ENCODE assay signal across 8 cellular contexts in the genomic region with DNA sequence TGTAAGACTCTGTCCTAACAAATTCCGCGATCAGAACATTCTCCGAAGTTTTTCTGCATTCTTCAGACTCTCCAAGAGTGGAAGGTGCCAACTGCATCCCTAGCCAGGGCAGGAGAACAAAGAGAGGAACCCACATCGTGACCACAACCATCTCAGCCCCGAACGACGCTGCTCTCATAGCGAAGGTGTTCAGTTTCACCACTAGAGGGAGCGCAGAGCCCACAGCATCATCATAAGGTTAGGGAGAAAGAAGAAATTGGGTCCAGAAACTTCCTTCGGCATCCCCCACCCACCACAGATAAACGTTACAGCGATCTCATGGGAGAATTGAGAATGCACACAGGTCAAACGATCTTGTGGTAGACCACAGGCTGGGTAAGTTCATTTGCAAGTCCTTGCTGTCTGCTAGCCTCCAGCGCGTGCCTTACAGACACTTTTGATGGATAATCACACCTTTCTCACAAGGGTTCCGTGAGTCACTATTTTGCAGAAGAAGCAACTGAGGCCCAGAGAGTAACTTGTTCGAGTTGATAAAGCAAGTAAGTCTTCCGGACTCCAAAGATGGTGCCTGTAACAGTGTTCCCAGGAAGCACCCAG. TPM values are rescaled to one million over a fixed set of nuclear protein-coding genes. Genes with fewer than 3 reads are reported as not detected.
DNase-seq lines count a peak whose midpoint lies in the region; ATAC-seq and TF ChIP-seq lines count a peak whose summit lies in the region.

No MANE protein-coding gene starts in this region.

- no peak overlapping the region for H3K27ac ChIP-seq in effector memory CD4-positive, alpha-beta T cell (ENCODE audit: insufficient read depth, low read length, poor library complexity, severe bottlenecking)

- intact Hi-C loops in activated CD8-positive, alpha-beta T cell treated with anti-CD3 and anti-CD28 coated beads for 36 hours (cut with micrococcal nuclease) = loop anchor here (5.0 kb wide), 1 partner anchor 562 kb away; no protein-coding TSS in a partner anchor

- DNase-seq in ELF-1 (ENCODE audit: low read depth, low spot score) (peak; percentile 88), NCI-H748 treated with DMSO at 0.1 percent for 48 hours (lab: John Stamatoyannopoulos, UW) (peak; percentile 91), memory B cell (ENCODE audit: low spot score in 2 of 2) (peak; percentile 52 to 62)
- peak; percentile 66 for DNase-seq in activated CD8-positive, alpha-beta T cell treated with anti-CD3 and anti-CD28 coated beads for 36 hours
- DNase-seq in effector memory CD4-positive, alpha-beta T cell = peak; percentile 15 to 32 (median 15)
- peak; percentile 13 for DNase-seq in stimulated activated CD8-positive, alpha-beta memory T cell treated with anti-CD3 and anti-CD28 coated beads, Interleukin-7, amount 100 ng/mL, for 24 hours (ENCODE audit: low read depth)

- H3K27ac Mint-ChIP-seq in activated CD8-positive, alpha-beta T cell treated with anti-CD3 and anti-CD28 coated beads for 36 hours = no peak overlapping the region
- H3K27ac Mint-ChIP-seq in memory B cell = no peak overlapping the region

- no peaks in the 10 kb centered on the region for H3K9me3 Mint-ChIP-seq in activated CD8-positive, alpha-beta T cell treated with anti-CD3 and anti-CD28 coated beads for 36 hours
- H3K9me3 Mint-ChIP-seq in memory B cell = peaks cover 3% of the 10 kb centered on the region

- no peaks in the 10 kb centered on the region for H3K9me3 ChIP-seq in effector memory CD4-positive, alpha-beta T cell (ENCODE audit: control insufficient read depth, low read length)

- H3K36me3 Mint-ChIP-seq in activated CD8-positive, alpha-beta T cell treated with anti-CD3 and anti-CD28 coated beads for 36 hours (ENCODE audit: low read depth) = no peaks in the 10 kb centered on the region
- H3K36me3 Mint-ChIP-seq in memory B cell = peaks cover 3% of the 10 kb centered on the region

- no peak overlapping the region for H3K4me3 Mint-ChIP-seq in activated CD8-positive, alpha-beta T cell treated with anti-CD3 and anti-CD28 coated beads for 36 hours
- no peak overlapping the region for H3K4me3 Mint-ChIP-seq in memory B cell

- POLR2A ChIA-PET in activated CD8-positive, alpha-beta T cell treated with anti-CD3 and anti-CD28 coated beads for 36 hours (lab: Charles Lee) = no interaction called here

- peaks cover 4% of the 10 kb centered on the region for H3K4me1 Mint-ChIP-seq in activated CD8-positive, alpha-beta T cell treated with anti-CD3 and anti-CD28 coated beads for 36 hours (ENCODE audit: low read depth)
- peaks cover 10% of the 10 kb centered on the region for H3K4me1 Mint-ChIP-seq in memory B cell

- TF ChIP-seq CTCF in activated CD8-positive, alpha-beta T cell treated with anti-CD3 and anti-CD28 coated beads for 36 hours (IDR thresholded peaks at IDR 0.05) = peak; percentile 95

- no peaks in the 10 kb centered on the region for H3K27me3 ChIP-seq in effector memory CD4-positive, alpha-beta T cell (replicated peaks; ENCODE audit: control insufficient read depth, insufficient read depth, low read length, poor library complexity, severe bottlenecking)

- CTCF ChIA-PET in activated CD8-positive, alpha-beta T cell treated with anti-CD3 and anti-CD28 coated beads for 36 hours (lab: Charles Lee) = interaction anchor here (0.6 to 1.1 kb wide), 6 partner anchors 13 to 1044 kb away, joined by 3 to 4 read pairs (median 3); no protein-coding TSS in a partner anchor

- H3K4me1 ChIP-seq in effector memory CD4-positive, alpha-beta T cell (ENCODE audit: control insufficient read depth, insufficient read depth, low read length, poor library complexity, severe bottlenecking) = no peaks in the 10 kb centered on the region

- ATAC-seq in HG03571 (IDR thresholded peaks at IDR 0.05; ENCODE audit: unreplicated experiment) = peak; percentile 53
- ATAC-seq in activated CD8-positive, alpha-beta T cell treated with anti-CD3 and anti-CD28 coated beads for 36 hours = peak; percentile 73
- ATAC-seq in memory B cell (ENCODE audit: low read depth) = peak; percentile 90
- ATAC-seq in HG03565 (IDR thresholded peaks at IDR 0.05; ENCODE audit: unreplicated experiment) = no peak

- H3K36me3 ChIP-seq in effector memory CD4-positive, alpha-beta T cell (ENCODE audit: control insufficient read depth, insufficient read depth, low read length) = no peaks in the 10 kb centered on the region

- H3K27me3 Mint-ChIP-seq in activated CD8-positive, alpha-beta T cell treated with anti-CD3 and anti-CD28 coated beads for 36 hours = peaks cover 14% of the 10 kb centered on the region
- H3K27me3 Mint-ChIP-seq in memory B cell = peaks cover 26% of the 10 kb centered on the region

- H3K4me3 ChIP-seq in effector memory CD4-positive, alpha-beta T cell (ENCODE audit: insufficient read depth, low read depth, low read length, poor library complexity, severe bottlenecking) = no peak overlapping the region

RNA-seq across cellular contexts. Expression of a gene that starts 53.7 kb away (rescaled TPM):
- 10 to 100 TPM; 44.8 to 45.1 TPM for total RNA-seq in activated CD8-positive, alpha-beta T cell treated with anti-CD3 and anti-CD28 coated beads for 36 hours

Comparison
In these comparisons a context has a peak if more than half of its experiments do, and no peak if none do; other contexts are left out.
1. DNase-seq: peak in every context shown above with its lines; median percentile 91 in NCI-H748 treated with DMSO at 0.1 percent for 48 hours; 88 in ELF-1; 66 in activated CD8-positive, alpha-beta T cell treated with anti-CD3 and anti-CD28 coated beads for 36 hours; 57 in memory B cell; 15 in effector memory CD4-positive, alpha-beta T cell; 13 in stimulated activated CD8-positive, alpha-beta memory T cell treated with anti-CD3 and anti-CD28 coated beads, Interleukin-7, amount 100 ng/mL, for 24 hours.